In the genomic region with DNA sequence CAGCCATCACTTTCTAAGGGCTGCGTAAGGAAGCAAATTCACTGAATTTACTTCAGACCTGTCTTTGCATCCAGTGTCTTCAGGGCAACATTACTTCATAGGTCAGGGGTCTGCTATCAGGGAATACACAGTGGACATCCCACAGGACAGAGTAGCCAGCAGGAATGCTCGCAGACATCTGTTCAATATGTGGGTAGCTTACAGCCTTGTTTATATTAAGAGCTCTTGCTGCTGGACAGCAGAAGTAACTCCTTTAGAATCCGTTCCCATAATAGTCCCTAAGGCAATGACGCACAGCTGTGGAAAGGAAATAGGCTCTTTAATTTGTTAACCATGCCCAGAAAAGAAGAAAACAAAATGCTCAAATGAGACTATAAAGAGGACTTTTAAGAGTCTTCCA, we compare ENCODE assay signal across 13 cellular contexts.
DNase-seq lines count a peak whose midpoint lies in the region; ATAC-seq, FAIRE-seq and TF ChIP-seq lines count a peak whose summit lies in the region.
"Had no signal": no experiment of that assay in that cellular context is flagged by ENCODE, and none has a peak within 500 bp of the region (broad histone marks: within the 10 kb centered on the region; RNA-seq: fewer than 3 reads in every experiment).

No MANE protein-coding gene starts in this region.

- H3K4me3 ChIP-seq in left ventricle myocardium inferior (no peak overlapping the region), skeletal muscle satellite cell (ENCODE audit: low read length) (no peak overlapping the region)
- H3K4me3 ChIP-seq: lower lobe of right lung had no signal

- H3K9me3 ChIP-seq in left ventricle myocardium inferior (replicated peaks) (no peaks in the 10 kb centered on the region), skeletal muscle satellite cell (replicated peaks; ENCODE audit: low read length) (no peaks in the 10 kb centered on the region)
- H3K9me3 ChIP-seq: lower lobe of right lung had no signal

- peak overlapping the region; percentile 42 for H3K9ac ChIP-seq in skeletal muscle satellite cell (ENCODE audit: low read depth, low read length)

- H3K4me1 ChIP-seq in left ventricle myocardium inferior (peaks cover 15% of the 10 kb centered on the region), skeletal muscle satellite cell (ENCODE audit: control insufficient read depth, insufficient read depth, low read length) (peaks cover 37% of the 10 kb centered on the region)
- H3K4me1 ChIP-seq: lower lobe of right lung had no signal

- peak overlapping the region in 3 of 5 experiments; percentile 35 to 62 (median 59) for H3K27ac Mint-ChIP-seq in brain
- H3K27ac Mint-ChIP-seq: activated naive CD8-positive, alpha-beta T cell treated with anti-CD3 and anti-CD28 coated beads, Interleukin-2, amount 50 U/mL, for 24 hours; stimulated activated memory B cell treated with anti-CD40 and anti-IgM and Interleukin-4, amounts not matched to agents 10 μg/mL and 1 μg/mL and 100 μg/mL, for 72 hours; T-cell had no signal

- no peak for ATAC-seq in GM21367 (IDR thresholded peaks at IDR 0.05; ENCODE audit: unreplicated experiment)
- ATAC-seq in HG03135 (IDR thresholded peaks at IDR 0.05; ENCODE audit: unreplicated experiment): no peak
- ATAC-seq: activated naive CD8-positive, alpha-beta T cell treated with anti-CD3 and anti-CD28 coated beads, Interleukin-2, amount 50 U/mL, for 24 hours; lower lobe of right lung; stimulated activated memory B cell treated with anti-CD40 and anti-IgM and Interleukin-4, amounts not matched to agents 10 μg/mL and 1 μg/mL and 100 μg/mL, for 72 hours; T-cell had no signal

- H3K9me3 Mint-ChIP-seq in brain: peaks cover 0 to 7% (median 5%) of the 10 kb centered on the region in 5 experiments
- H3K9me3 Mint-ChIP-seq: stimulated activated memory B cell treated with anti-CD40 and anti-IgM and Interleukin-4, amounts not matched to agents 10 μg/mL and 1 μg/mL and 100 μg/mL, for 72 hours; T-cell had no signal

- H3K36me3 Mint-ChIP-seq in brain: no peaks in the 10 kb centered on the region
- H3K36me3 Mint-ChIP-seq: stimulated activated memory B cell treated with anti-CD40 and anti-IgM and Interleukin-4, amounts not matched to agents 10 μg/mL and 1 μg/mL and 100 μg/mL, for 72 hours; T-cell had no signal

- TF ChIP-seq CTCF in brain (conservative IDR thresholded peaks at IDR 0.05): no peak
- TF ChIP-seq CTCF in left ventricle myocardium inferior (IDR thresholded peaks at IDR 0.05; ENCODE audit: borderline replicate concordance): no peak
- TF ChIP-seq CTCF in D721Med (IDR thresholded peaks at IDR 0.05; ENCODE audit: insufficient read depth, missing control alignments): no peak

- no peaks in the 10 kb centered on the region for H3K27me3 ChIP-seq in left ventricle myocardium inferior (ENCODE audit: low read depth)
- H3K27me3 ChIP-seq in skeletal muscle satellite cell (ENCODE audit: control insufficient read depth, insufficient read depth, low read length): no peaks in the 10 kb centered on the region

- intact Hi-C loops in left ventricle myocardium inferior (cut with micrococcal nuclease): no loop called here

- DNase-seq in EL: peak; percentile 86
- DNase-seq in left ventricle myocardium inferior: no peak
- DNase-seq in D721Med (ENCODE audit: insufficient read length, low spot score): no peak
- DNase-seq in DMS79 treated with DMSO at 0.1 percent for 48 hours (lab: John Stamatoyannopoulos, UW): no peak
- DNase-seq: activated naive CD8-positive, alpha-beta T cell treated with anti-CD3 and anti-CD28 coated beads, Interleukin-2, amount 50 U/mL, for 24 hours; lower lobe of right lung; NCI-H1092 treated with DMSO at 0.1 percent for 48 hours; T-cell had no signal

- peak overlapping the region; percentile 10 for H3K4me2 ChIP-seq in skeletal muscle satellite cell (ENCODE audit: low read length)

- peaks cover 4% of the 10 kb centered on the region for H3K27me3 Mint-ChIP-seq in brain
- H3K27me3 Mint-ChIP-seq: activated naive CD8-positive, alpha-beta T cell treated with anti-CD3 and anti-CD28 coated beads, Interleukin-2, amount 50 U/mL, for 24 hours had no signal

- FAIRE-seq in D721Med (lab: Jason Lieb, UNC): no peak

- H3K27ac ChIP-seq in left ventricle myocardium inferior (replicated peaks): peak overlapping the region; percentile 77
- H3K27ac ChIP-seq: lower lobe of right lung had no signal

- peak overlapping the region in 1 of 5 experiments; percentile 15 for H3K4me3 Mint-ChIP-seq in brain
- H3K4me3 Mint-ChIP-seq: activated naive CD8-positive, alpha-beta T cell treated with anti-CD3 and anti-CD28 coated beads, Interleukin-2, amount 50 U/mL, for 24 hours; stimulated activated memory B cell treated with anti-CD40 and anti-IgM and Interleukin-4, amounts not matched to agents 10 μg/mL and 1 μg/mL and 100 μg/mL, for 72 hours; T-cell had no signal

- no peaks in the 10 kb centered on the region for H3K36me3 ChIP-seq in left ventricle myocardium inferior
- no peaks in the 10 kb centered on the region for H3K36me3 ChIP-seq in skeletal muscle satellite cell (ENCODE audit: insufficient read depth, low read length)
- H3K36me3 ChIP-seq: lower lobe of right lung had no signal

- peaks cover 13% of the 10 kb centered on the region for H3K4me1 Mint-ChIP-seq in brain
- H3K4me1 Mint-ChIP-seq: activated naive CD8-positive, alpha-beta T cell treated with anti-CD3 and anti-CD28 coated beads, Interleukin-2, amount 50 U/mL, for 24 hours; stimulated activated memory B cell treated with anti-CD40 and anti-IgM and Interleukin-4, amounts not matched to agents 10 μg/mL and 1 μg/mL and 100 μg/mL, for 72 hours; T-cell had no signal
